35 cellular contexts compared by ENCODE assay signal in genomic region chr1:171477804-171478203, GRCh38.
"Had no signal": no experiment of that assay in that cellular context is flagged by ENCODE, and none has a peak within 500 bp of the region (broad histone marks: within the 10 kb centered on the region; RNA-seq: fewer than 3 reads in every experiment).

No MANE protein-coding gene starts in this region.

- H3K9me3 Mint-ChIP-seq: activated CD4-positive, alpha-beta memory T cell treated with anti-CD3 and anti-CD28 coated beads for 36 hours; activated naive CD4-positive, alpha-beta T cell treated with anti-CD3 and anti-CD28 coated beads for 36 hours; activated naive CD4-positive, alpha-beta T cell treated with anti-CD3 and anti-CD28 coated beads, Interleukin-2, amount 50 U/mL, for 72 hours; activated T-cell treated with anti-CD3 and anti-CD28 coated beads, Interleukin-2, amount 50 U/mL, for 4 hours; activated T-helper 1 cell treated with anti-CD3 and anti-CD28 coated beads, Interleukin-12 subunit alpha, Interleukin-12 subunit beta, Interleukin-2, Interleukin-4 antibody, amounts not matched to agents 30 ng/mL and 10 ng/mL and 1 ng/mL, durations not matched to agents 14 hours and 24 hours and 36 hours had no signal

- H3K4me3 Mint-ChIP-seq: activated B cell treated with CpG ODN at 0.5 μM for 24 hours; activated CD4-positive, alpha-beta memory T cell treated with anti-CD3 and anti-CD28 coated beads for 36 hours; activated naive CD4-positive, alpha-beta T cell treated with anti-CD3 and anti-CD28 coated beads for 36 hours; activated T-cell treated with anti-CD3 and anti-CD28 coated beads, Interleukin-2, amount 50 U/mL, for 4 hours; activated T-helper 1 cell treated with anti-CD3 and anti-CD28 coated beads, Interleukin-12 subunit alpha, Interleukin-12 subunit beta, Interleukin-2, Interleukin-4 antibody, amounts not matched to agents 30 ng/mL and 10 ng/mL and 1 ng/mL, durations not matched to agents 14 hours and 24 hours and 36 hours; brain had no signal

- H3K36me3 ChIP-seq: adrenal gland, Peyer's patch had no signal

- H3K9me3 ChIP-seq: adrenal gland, Peyer's patch had no signal

- H3K36me3 Mint-ChIP-seq: activated CD4-positive, alpha-beta memory T cell treated with anti-CD3 and anti-CD28 coated beads for 36 hours; activated naive CD4-positive, alpha-beta T cell treated with anti-CD3 and anti-CD28 coated beads, Interleukin-2, amount 50 U/mL, for 72 hours; brain had no signal

- H3K4me1 Mint-ChIP-seq: activated B cell treated with CpG ODN at 0.5 μM for 24 hours had no signal

- ATAC-seq: activated naive CD4-positive, alpha-beta T cell treated with anti-CD3 and anti-CD28 coated beads, Interleukin-2, amount 50 U/mL, for 72 hours; activated T-cell treated with anti-CD3 and anti-CD28 coated beads, Interleukin-2, amount 50 U/mL, for 4 hours; PC-3 had no signal

- H3K27ac Mint-ChIP-seq: activated B cell treated with CpG ODN at 0.5 μM for 24 hours; activated CD4-positive, alpha-beta memory T cell treated with anti-CD3 and anti-CD28 coated beads for 36 hours; activated naive CD4-positive, alpha-beta T cell treated with anti-CD3 and anti-CD28 coated beads for 36 hours; activated naive CD4-positive, alpha-beta T cell treated with anti-CD3 and anti-CD28 coated beads, Interleukin-2, amount 50 U/mL, for 72 hours; activated T-helper 1 cell treated with anti-CD3 and anti-CD28 coated beads, Interleukin-12 subunit alpha, Interleukin-12 subunit beta, Interleukin-2, Interleukin-4 antibody, amounts not matched to agents 30 ng/mL and 10 ng/mL and 1 ng/mL, durations not matched to agents 14 hours and 24 hours and 36 hours; brain had no signal

- H3K27me3 ChIP-seq: adrenal gland, Peyer's patch had no signal

- H3K4me1 ChIP-seq: adrenal gland, Peyer's patch had no signal

- DNase-seq: activated B cell treated with CpG ODN at 0.5 μM for 24 hours; activated CD4-positive, alpha-beta memory T cell treated with anti-CD3 and anti-CD28 coated beads for 36 hours; activated CD4-positive, alpha-beta T cell treated with anti-CD3 and anti-CD28 coated beads for 4 hours; activated CD4-positive, alpha-beta T cell treated with anti-CD3 and anti-CD28 coated beads, Interleukin-2, amount 50 U/mL, for 1 hour; activated CD4-positive, CD25-positive, alpha-beta regulatory T cell treated with anti-CD3 and anti-CD28 coated beads, Interleukin-2, amount 50 U/mL, for 72 hours; activated CD8-positive, alpha-beta memory T cell treated with anti-CD3 and anti-CD28 coated beads, Interleukin-2, amount 50 U/mL, for 4 hours; activated gamma-delta T cell treated with Interleukin-2 at 50 U/mL for 16 hours; activated naive CD4-positive, alpha-beta T cell treated with anti-CD3 and anti-CD28 coated beads for 36 hours; activated T-cell treated with anti-CD3 and anti-CD28 coated beads for 4 hours; activated T-cell treated with anti-CD3 and anti-CD28 coated beads, Interleukin-2, amount 50 U/mL, for 4 hours; adrenal gland; caudate nucleus; cerebellar nuclear complex; NCI-H1092 treated with DMSO at 0.1 percent for 48 hours; NCI-H1417; NCI-H1930; NCI-H2081 treated with DMSO at 0.1 percent for 48 hours; NCI-H226; NCI-H446 treated with DMSO at 0.1 percent for 48 hours; NCI-H524; NCI-H69; NCI-H82; PC-3; Peyer's patch; RPMI8226; SIG-M5; SW 1271; T-helper 1 cell; T-helper 2 cell; T-helper 9 cell had no signal

- FAIRE-seq: bronchial epithelial cell had no signal

- H3K4me3 ChIP-seq: adrenal gland, Peyer's patch had no signal

- H3K27me3 Mint-ChIP-seq: activated CD4-positive, alpha-beta memory T cell treated with anti-CD3 and anti-CD28 coated beads for 36 hours; brain had no signal

- H3K27ac ChIP-seq: adrenal gland, Peyer's patch, VCaP had no signal
